Comparison of ENCODE assay signal across 24 cellular contexts in genomic region chr2:109655287-109655686, GRCh38. TPM values are rescaled to one million over a fixed set of nuclear protein-coding genes. Genes with fewer than 3 reads are reported as not detected.
"Had no signal": no experiment of that assay in that cellular context is flagged by ENCODE, and none has a peak within 500 bp of the region (broad histone marks: within the 10 kb centered on the region; RNA-seq: fewer than 3 reads in every experiment).

No MANE protein-coding gene starts in this region.

- H3K9me3 ChIP-seq: lower lobe of right lung, neutrophil, ovary, right atrium auricular region, stomach, testis, thyroid gland, transverse colon, upper lobe of right lung, uterus had no signal

- ATAC-seq: lower lobe of right lung; naive thymus-derived CD8-positive, alpha-beta T cell; sciatic nerve; stimulated activated naive B cell treated with anti-CD40 and anti-IgM and Interleukin-4, amounts not matched to agents 10 μg/mL and 1 μg/mL and 100 μg/mL, for 72 hours; stimulated activated naive CD8-positive, alpha-beta T cell treated with anti-CD3 and anti-CD28 coated beads, Interleukin-15, Interleukin-2, amounts not matched to agents 100 U/mL and 50 U/mL, for 24 hours; upper lobe of right lung had no signal

- H3K4me1 ChIP-seq: lower lobe of right lung, right atrium auricular region, stomach, testis, transverse colon, upper lobe of right lung, uterus had no signal

- H3K27me3 ChIP-seq: hepatocyte, neutrophil, ovary, right atrium auricular region, stomach, testis, thyroid gland, transverse colon, upper lobe of right lung, uterus had no signal

- DNase-seq: islet precursor cell; lower lobe of right lung; mammary epithelial cell; mesenchymal stem cell; naive thymus-derived CD8-positive, alpha-beta T cell; occipital lobe; ovary; stimulated activated CD4-positive, alpha-beta T cell treated with anti-CD3 and anti-CD28 coated beads, Interleukin-12 subunit alpha, Interleukin-12 subunit beta, amount 100 ng/mL, for 4 hours; stimulated activated CD4-positive, alpha-beta T cell treated with anti-CD3 and anti-CD28 coated beads, Interleukin-15, amount 100 ng/mL, for 24 hours; stimulated activated CD4-positive, alpha-beta T cell treated with anti-CD3 and anti-CD28 coated beads, Interleukin-2, amount 100 ng/mL, for 24 hours; stimulated activated CD4-positive, alpha-beta T cell treated with anti-CD3 and anti-CD28 coated beads, Interleukin-4, amount 100 ng/mL, for 1 hour; stimulated activated naive B cell treated with anti-CD40 and anti-IgM and Interleukin-4, amounts not matched to agents 10 μg/mL and 1 μg/mL and 100 μg/mL, for 72 hours; stimulated activated naive CD8-positive, alpha-beta T cell treated with anti-CD3 and anti-CD28 coated beads, Interleukin-15, Interleukin-2, amounts not matched to agents 100 U/mL and 50 U/mL, for 24 hours; stomach; testis; transverse colon; upper lobe of right lung; uterus had no signal

- H3K27ac ChIP-seq: hepatocyte, lower lobe of right lung, neutrophil, ovary, right atrium auricular region, skin epidermis, stomach, testis, transverse colon, upper lobe of right lung, uterus had no signal

- H3K4me3 ChIP-seq: hepatocyte, lower lobe of right lung, ovary, right atrium auricular region, skin epidermis, stomach, testis, thyroid gland, transverse colon, upper lobe of right lung, uterus had no signal

- H3K4me2 ChIP-seq: hepatocyte had no signal

- H3K36me3 ChIP-seq: lower lobe of right lung, neutrophil, ovary, right atrium auricular region, stomach, thyroid gland, transverse colon, upper lobe of right lung, uterus had no signal

- H2AFZ ChIP-seq: hepatocyte had no signal

RNA-seq across cellular contexts. Expression of gene SEPTIN10, which starts 41.5 kb away (rescaled TPM):
- total RNA-seq: naive thymus-derived CD8-positive, alpha-beta T cell had no signal
